ENCODE assay signal across 1 cellular context in genomic region chr12:6375269-6376078, GRCh38.
TF ChIP-seq lines count a peak whose summit lies in the region.

Gene SCNN1A (minus strand): TSS chr12:6375563. CDS start chr12:6374783, 780 bp downstream.

TF ChIP-seq in HepG2, 621 proteins besides CTCF, POLR2A, EP300 and RAD21 (continued from another document and continues in another):
- TF ChIP-seq ZNF605 (CRISPR knock-in tag; IDR thresholded peaks at IDR 0.05) (0 out of 2 replicates have a peak, but pooled peaks have one; percentile 34), RORA (CRISPR knock-in tag; IDR thresholded peaks at IDR 0.05) (no peak), SP5 (CRISPR knock-in tag; IDR thresholded peaks at IDR 0.05; ENCODE audit: borderline replicate concordance, low read depth) (no peak), ZFP36 (IDR thresholded peaks at IDR 0.05; ENCODE audit: borderline replicate concordance, low read depth, low read length, partially characterized antibody) (no peak), ZSCAN25 (CRISPR knock-in tag; IDR thresholded peaks at IDR 0.05) (0 out of 2 replicates have a peak, but pooled peaks have one; percentile 16), ZNF652 (CRISPR knock-in tag; IDR thresholded peaks at IDR 0.05; ENCODE audit: borderline replicate concordance, low read depth) (no peak), RXRB (CRISPR knock-in tag; IDR thresholded peaks at IDR 0.05; ENCODE audit: borderline replicate concordance) (no peak), ZNF790 (CRISPR knock-in tag; IDR thresholded peaks at IDR 0.05; ENCODE audit: borderline replicate concordance) (no peak), SMYD3 (CRISPR knock-in tag; IDR thresholded peaks at IDR 0.05) (no peak), TBL1XR1 (IDR thresholded peaks at IDR 0.05; ENCODE audit: borderline replicate concordance, low read length, partially characterized antibody) (no peak), ZNF143 (CRISPR knock-in tag; IDR thresholded peaks at IDR 0.05) (no peak), ZNF326 (CRISPR knock-in tag; IDR thresholded peaks at IDR 0.05; ENCODE audit: borderline replicate concordance) (no peak), CREM (IDR thresholded peaks at IDR 0.05) (no peak), CREM (CRISPR knock-in tag; IDR thresholded peaks at IDR 0.05) (no peak), ZNF607 (CRISPR knock-in tag; IDR thresholded peaks at IDR 0.05; ENCODE audit: borderline replicate concordance) (no peak), ARID2 (CRISPR knock-in tag; IDR thresholded peaks at IDR 0.05; ENCODE audit: borderline replicate concordance) (no peak), SRSF1 (optimal IDR thresholded peaks at IDR 0.05; ENCODE audit: low read depth, low read length) (no peak), TGIF2 (CRISPR knock-in tag; IDR thresholded peaks at IDR 0.05) (no peak), SKIL (CRISPR knock-in tag; IDR thresholded peaks at IDR 0.05; ENCODE audit: borderline replicate concordance) (0 out of 2 replicates have a peak, but pooled peaks have one; percentile 25), FLYWCH1 (CRISPR knock-in tag; IDR thresholded peaks at IDR 0.05) (no peak), RFX3 (CRISPR knock-in tag; IDR thresholded peaks at IDR 0.05) (no peak), ELF3 (CRISPR knock-in tag; IDR thresholded peaks at IDR 0.05) (no peak), ZNF136 (CRISPR knock-in tag; IDR thresholded peaks at IDR 0.05; ENCODE audit: low read depth) (no peak), GRHL1 (CRISPR knock-in tag; conservative IDR thresholded peaks at IDR 0.05) (no peak), HMG20B (CRISPR knock-in tag; conservative IDR thresholded peaks at IDR 0.05) (no peak), ZNF496 (CRISPR knock-in tag; IDR thresholded peaks at IDR 0.05; ENCODE audit: insufficient replicate concordance) (no peak), RARG (CRISPR knock-in tag; IDR thresholded peaks at IDR 0.05; ENCODE audit: low read depth) (no peak)
- TF ChIP-seq, protein P1, sequence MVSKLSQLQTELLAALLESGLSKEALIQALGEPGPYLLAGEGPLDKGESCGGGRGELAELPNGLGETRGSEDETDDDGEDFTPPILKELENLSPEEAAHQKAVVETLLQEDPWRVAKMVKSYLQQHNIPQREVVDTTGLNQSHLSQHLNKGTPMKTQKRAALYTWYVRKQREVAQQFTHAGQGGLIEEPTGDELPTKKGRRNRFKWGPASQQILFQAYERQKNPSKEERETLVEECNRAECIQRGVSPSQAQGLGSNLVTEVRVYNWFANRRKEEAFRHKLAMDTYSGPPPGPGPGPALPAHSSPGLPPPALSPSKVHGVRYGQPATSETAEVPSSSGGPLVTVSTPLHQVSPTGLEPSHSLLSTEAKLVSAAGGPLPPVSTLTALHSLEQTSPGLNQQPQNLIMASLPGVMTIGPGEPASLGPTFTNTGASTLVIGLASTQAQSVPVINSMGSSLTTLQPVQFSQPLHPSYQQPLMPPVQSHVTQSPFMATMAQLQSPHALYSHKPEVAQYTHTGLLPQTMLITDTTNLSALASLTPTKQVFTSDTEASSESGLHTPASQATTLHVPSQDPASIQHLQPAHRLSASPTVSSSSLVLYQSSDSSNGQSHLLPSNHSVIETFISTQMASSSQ (IDR thresholded peaks at IDR 0.05; ENCODE audit: low read depth) = no peak
- TF ChIP-seq, protein P1 (CRISPR knock-in tag; IDR thresholded peaks at IDR 0.05; ENCODE audit: borderline replicate concordance) = no peak
- TF ChIP-seq, protein P2, sequence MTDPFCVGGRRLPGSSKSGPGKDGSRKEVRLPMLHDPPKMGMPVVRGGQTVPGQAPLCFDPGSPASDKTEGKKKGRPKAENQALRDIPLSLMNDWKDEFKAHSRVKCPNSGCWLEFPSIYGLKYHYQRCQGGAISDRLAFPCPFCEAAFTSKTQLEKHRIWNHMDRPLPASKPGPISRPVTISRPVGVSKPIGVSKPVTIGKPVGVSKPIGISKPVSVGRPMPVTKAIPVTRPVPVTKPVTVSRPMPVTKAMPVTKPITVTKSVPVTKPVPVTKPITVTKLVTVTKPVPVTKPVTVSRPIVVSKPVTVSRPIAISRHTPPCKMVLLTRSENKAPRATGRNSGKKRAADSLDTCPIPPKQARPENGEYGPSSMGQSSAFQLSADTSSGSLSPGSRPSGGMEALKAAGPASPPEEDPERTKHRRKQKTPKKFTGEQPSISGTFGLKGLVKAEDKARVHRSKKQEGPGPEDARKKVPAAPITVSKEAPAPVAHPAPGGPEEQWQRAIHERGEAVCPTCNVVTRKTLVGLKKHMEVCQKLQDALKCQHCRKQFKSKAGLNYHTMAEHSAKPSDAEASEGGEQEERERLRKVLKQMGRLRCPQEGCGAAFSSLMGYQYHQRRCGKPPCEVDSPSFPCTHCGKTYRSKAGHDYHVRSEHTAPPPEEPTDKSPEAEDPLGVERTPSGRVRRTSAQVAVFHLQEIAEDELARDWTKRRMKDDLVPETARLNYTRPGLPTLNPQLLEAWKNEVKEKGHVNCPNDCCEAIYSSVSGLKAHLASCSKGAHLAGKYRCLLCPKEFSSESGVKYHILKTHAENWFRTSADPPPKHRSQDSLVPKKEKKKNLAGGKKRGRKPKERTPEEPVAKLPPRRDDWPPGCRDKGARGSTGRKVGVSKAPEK (CRISPR knock-in tag; IDR thresholded peaks at IDR 0.05; ENCODE audit: borderline replicate concordance) = 0 out of 2 replicates have a peak, but pooled peaks have one; percentile 32
- TF ChIP-seq, protein P3, sequence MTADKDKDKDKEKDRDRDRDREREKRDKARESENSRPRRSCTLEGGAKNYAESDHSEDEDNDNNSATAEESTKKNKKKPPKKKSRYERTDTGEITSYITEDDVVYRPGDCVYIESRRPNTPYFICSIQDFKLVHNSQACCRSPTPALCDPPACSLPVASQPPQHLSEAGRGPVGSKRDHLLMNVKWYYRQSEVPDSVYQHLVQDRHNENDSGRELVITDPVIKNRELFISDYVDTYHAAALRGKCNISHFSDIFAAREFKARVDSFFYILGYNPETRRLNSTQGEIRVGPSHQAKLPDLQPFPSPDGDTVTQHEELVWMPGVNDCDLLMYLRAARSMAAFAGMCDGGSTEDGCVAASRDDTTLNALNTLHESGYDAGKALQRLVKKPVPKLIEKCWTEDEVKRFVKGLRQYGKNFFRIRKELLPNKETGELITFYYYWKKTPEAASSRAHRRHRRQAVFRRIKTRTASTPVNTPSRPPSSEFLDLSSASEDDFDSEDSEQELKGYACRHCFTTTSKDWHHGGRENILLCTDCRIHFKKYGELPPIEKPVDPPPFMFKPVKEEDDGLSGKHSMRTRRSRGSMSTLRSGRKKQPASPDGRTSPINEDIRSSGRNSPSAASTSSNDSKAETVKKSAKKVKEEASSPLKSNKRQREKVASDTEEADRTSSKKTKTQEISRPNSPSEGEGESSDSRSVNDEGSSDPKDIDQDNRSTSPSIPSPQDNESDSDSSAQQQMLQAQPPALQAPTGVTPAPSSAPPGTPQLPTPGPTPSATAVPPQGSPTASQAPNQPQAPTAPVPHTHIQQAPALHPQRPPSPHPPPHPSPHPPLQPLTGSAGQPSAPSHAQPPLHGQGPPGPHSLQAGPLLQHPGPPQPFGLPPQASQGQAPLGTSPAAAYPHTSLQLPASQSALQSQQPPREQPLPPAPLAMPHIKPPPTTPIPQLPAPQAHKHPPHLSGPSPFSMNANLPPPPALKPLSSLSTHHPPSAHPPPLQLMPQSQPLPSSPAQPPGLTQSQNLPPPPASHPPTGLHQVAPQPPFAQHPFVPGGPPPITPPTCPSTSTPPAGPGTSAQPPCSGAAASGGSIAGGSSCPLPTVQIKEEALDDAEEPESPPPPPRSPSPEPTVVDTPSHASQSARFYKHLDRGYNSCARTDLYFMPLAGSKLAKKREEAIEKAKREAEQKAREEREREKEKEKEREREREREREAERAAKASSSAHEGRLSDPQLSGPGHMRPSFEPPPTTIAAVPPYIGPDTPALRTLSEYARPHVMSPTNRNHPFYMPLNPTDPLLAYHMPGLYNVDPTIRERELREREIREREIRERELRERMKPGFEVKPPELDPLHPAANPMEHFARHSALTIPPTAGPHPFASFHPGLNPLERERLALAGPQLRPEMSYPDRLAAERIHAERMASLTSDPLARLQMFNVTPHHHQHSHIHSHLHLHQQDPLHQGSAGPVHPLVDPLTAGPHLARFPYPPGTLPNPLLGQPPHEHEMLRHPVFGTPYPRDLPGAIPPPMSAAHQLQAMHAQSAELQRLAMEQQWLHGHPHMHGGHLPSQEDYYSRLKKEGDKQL (CRISPR knock-in tag; IDR thresholded peaks at IDR 0.05; ENCODE audit: low read depth) = no peak
- TF ChIP-seq, protein P4, sequence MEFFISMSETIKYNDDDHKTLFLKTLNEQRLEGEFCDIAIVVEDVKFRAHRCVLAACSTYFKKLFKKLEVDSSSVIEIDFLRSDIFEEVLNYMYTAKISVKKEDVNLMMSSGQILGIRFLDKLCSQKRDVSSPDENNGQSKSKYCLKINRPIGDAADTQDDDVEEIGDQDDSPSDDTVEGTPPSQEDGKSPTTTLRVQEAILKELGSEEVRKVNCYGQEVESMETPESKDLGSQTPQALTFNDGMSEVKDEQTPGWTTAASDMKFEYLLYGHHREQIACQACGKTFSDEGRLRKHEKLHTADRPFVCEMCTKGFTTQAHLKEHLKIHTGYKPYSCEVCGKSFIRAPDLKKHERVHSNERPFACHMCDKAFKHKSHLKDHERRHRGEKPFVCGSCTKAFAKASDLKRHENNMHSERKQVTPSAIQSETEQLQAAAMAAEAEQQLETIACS (CRISPR knock-in tag; IDR thresholded peaks at IDR 0.05) = no peak
- TF ChIP-seq, protein P5, sequence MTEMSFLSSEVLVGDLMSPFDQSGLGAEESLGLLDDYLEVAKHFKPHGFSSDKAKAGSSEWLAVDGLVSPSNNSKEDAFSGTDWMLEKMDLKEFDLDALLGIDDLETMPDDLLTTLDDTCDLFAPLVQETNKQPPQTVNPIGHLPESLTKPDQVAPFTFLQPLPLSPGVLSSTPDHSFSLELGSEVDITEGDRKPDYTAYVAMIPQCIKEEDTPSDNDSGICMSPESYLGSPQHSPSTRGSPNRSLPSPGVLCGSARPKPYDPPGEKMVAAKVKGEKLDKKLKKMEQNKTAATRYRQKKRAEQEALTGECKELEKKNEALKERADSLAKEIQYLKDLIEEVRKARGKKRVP (CRISPR knock-in tag; IDR thresholded peaks at IDR 0.05) = no peak
- TF ChIP-seq, protein P6, sequence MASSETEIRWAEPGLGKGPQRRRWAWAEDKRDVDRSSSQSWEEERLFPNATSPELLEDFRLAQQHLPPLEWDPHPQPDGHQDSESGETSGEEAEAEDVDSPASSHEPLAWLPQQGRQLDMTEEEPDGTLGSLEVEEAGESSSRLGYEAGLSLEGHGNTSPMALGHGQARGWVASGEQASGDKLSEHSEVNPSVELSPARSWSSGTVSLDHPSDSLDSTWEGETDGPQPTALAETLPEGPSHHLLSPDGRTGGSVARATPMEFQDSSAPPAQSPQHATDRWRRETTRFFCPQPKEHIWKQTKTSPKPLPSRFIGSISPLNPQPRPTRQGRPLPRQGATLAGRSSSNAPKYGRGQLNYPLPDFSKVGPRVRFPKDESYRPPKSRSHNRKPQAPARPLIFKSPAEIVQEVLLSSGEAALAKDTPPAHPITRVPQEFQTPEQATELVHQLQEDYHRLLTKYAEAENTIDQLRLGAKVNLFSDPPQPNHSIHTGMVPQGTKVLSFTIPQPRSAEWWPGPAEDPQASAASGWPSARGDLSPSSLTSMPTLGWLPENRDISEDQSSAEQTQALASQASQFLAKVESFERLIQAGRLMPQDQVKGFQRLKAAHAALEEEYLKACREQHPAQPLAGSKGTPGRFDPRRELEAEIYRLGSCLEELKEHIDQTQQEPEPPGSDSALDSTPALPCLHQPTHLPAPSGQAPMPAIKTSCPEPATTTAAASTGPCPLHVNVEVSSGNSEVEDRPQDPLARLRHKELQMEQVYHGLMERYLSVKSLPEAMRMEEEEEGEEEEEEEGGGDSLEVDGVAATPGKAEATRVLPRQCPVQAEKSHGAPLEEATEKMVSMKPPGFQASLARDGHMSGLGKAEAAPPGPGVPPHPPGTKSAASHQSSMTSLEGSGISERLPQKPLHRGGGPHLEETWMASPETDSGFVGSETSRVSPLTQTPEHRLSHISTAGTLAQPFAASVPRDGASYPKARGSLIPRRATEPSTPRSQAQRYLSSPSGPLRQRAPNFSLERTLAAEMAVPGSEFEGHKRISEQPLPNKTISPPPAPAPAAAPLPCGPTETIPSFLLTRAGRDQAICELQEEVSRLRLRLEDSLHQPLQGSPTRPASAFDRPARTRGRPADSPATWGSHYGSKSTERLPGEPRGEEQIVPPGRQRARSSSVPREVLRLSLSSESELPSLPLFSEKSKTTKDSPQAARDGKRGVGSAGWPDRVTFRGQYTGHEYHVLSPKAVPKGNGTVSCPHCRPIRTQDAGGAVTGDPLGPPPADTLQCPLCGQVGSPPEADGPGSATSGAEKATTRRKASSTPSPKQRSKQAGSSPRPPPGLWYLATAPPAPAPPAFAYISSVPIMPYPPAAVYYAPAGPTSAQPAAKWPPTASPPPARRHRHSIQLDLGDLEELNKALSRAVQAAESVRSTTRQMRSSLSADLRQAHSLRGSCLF (CRISPR knock-in tag; IDR thresholded peaks at IDR 0.05; ENCODE audit: borderline replicate concordance) = no peak
